ENCODE assay signal across 8 cellular contexts in the genomic region with DNA sequence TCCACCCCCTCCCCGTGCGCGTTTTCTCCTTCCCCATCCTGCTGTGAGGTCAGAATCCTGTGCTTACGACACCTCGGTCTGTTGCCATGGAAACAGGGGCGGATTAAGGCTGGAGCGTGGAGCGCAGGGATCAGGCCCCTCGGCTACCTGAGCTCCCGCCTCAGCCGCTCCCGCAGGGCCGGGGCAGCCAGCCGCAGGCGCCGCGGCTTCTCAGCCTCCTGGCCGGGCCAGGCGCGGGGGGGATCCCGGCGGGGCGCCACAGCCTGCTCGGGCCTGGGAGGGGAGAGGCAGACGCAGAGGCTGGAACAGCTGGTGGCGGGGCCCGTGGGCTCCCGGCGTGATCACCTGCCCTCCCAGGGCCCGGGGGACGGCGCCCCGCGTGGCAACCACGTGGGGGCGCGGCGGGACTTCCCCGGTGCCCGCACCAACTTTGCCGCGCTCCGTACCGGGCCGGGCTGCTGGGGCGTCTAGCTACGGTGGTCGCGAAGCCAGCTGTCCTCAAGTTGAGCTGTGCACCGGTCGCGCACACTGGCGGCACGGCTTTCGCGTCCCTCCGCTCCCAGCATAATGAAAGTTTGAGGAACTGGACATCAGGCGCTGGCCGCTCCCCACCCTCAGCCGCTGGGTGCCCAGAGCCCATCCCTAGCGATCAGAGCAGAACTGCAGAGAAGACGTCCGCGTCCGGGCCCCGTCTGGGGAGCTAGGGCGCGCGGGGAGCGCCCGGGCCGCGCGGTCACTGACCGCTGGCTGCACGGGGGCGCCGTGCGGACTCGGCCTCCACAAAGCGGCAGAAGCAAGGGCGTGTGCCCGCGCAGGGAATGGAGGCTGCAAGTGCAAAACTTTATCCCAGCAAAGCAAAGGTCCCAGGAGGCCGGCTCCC. TPM values are rescaled to one million over a fixed set of nuclear protein-coding genes. Genes with fewer than 3 reads are reported as not detected.
A peak's percentile ranks its signal among the peaks of the same experiment; 100 is the strongest.
DNase-seq lines count a peak whose midpoint lies in the region; FAIRE-seq and TF ChIP-seq lines count a peak whose summit lies in the region.

No MANE protein-coding gene starts in this region.

- H3K4me1 ChIP-seq in duodenal mucosa (ENCODE audit: control insufficient read depth in 1 of 2, insufficient read depth in 2 of 2, low read length in 2 of 2) (peaks cover 13 to 16% of the 10 kb centered on the region in 2 donors), mesodermal cell (ENCODE audit: control insufficient read depth, insufficient read depth, low read length, poor library complexity, severe bottlenecking) (no peaks in the 10 kb centered on the region), tibial nerve (peaks cover 0 to 50% (median 30%) of the 10 kb centered on the region in 4 donors)

- H3K4me3 ChIP-seq in AG04450 (ENCODE audit: low read depth, low read length) (peak overlapping the region; percentile 13; the same call in 1 of the 2 replicates), HL-60 (replicated peaks; ENCODE audit: insufficient read depth, low read length) (peak overlapping the region; percentile 14), duodenal mucosa (ENCODE audit: low read depth in 1 of 2, low read length in 2 of 2) (peak overlapping the region; percentile 50 to 53), mesodermal cell (ENCODE audit: extremely low read depth, insufficient read depth, low read length, poor library complexity, severe bottlenecking) (peak overlapping the region; percentile 42), tibial nerve (peak overlapping the region; percentile 42 to 68 (median 50))

- CTCF ChIA-PET in AG04450 (lab: Charles Lee): interaction anchor here (1.0 to 3.4 kb wide), 4 partner anchors 114 to 141 kb away, joined by 3 to 69 read pairs (median 5); no protein-coding TSS in a partner anchor

- POLR2A ChIA-PET in AG04450 (lab: Yijun Ruan, JAX): no interaction called here

- H3K9me3 ChIP-seq in AG04450 (ENCODE audit: control insufficient read depth, insufficient read depth, low read length) (no peaks in the 10 kb centered on the region; the same call in 1 of the 2 replicates), duodenal mucosa (ENCODE audit: control insufficient read depth in 1 of 2, low read length in 2 of 2) (no peaks in the 10 kb centered on the region), mesodermal cell (ENCODE audit: control insufficient read depth, low read length) (no peaks in the 10 kb centered on the region), tibial nerve (no peaks in the 10 kb centered on the region)

- DNase-seq in AG04450 (ENCODE audit: low read depth, low spot score) (no peak), HL-60 (ENCODE audit: low read depth in 1 of 2, low spot score in 1 of 2) (peak; percentile 62 to 72), T1000 (lab: John Stamatoyannopoulos, UW) (peak; percentile 66), tibial nerve (ENCODE audit: low spot score in 2 of 2) (peak; percentile 69 to 83), GM12892 (ENCODE audit: insufficient read length) (no peak)
- no peak for DNase-seq in NK-92 treated with Interleukin-12 subunit alpha and Interleukin-12 subunit beta, amount 100 ng/mL, for 24 hours (lab: John Stamatoyannopoulos, UW)

- no peak overlapping the region for H3K9ac ChIP-seq in duodenal mucosa (ENCODE audit: low read depth in 1 of 2, low read length in 2 of 2)

- no peak for TF ChIP-seq CTCF in AG04450 (IDR thresholded peaks at IDR 0.05; ENCODE audit: low read depth, low read length)
- TF ChIP-seq CTCF in HL-60 (IDR thresholded peaks at IDR 0.05; ENCODE audit: insufficient read depth, low read length): no peak
- no peak for TF ChIP-seq CTCF in tibial nerve (IDR thresholded peaks at IDR 0.05)

- H3K27ac ChIP-seq in AG04450 (ENCODE audit: low read depth, low read length): no peak overlapping the region
- no peak overlapping the region for H3K27ac ChIP-seq in HL-60 (replicated peaks)
- no peak overlapping the region for H3K27ac ChIP-seq in duodenal mucosa (ENCODE audit: low read depth, low read length)
- H3K27ac ChIP-seq in mesodermal cell (ENCODE audit: low read depth, low read length, severe bottlenecking): no peak overlapping the region
- no peak overlapping the region for H3K27ac ChIP-seq in tibial nerve

- H3K27me3 ChIP-seq in AG04450 (ENCODE audit: control insufficient read depth, insufficient read depth, low read length) (peaks cover 60% of the 10 kb centered on the region), HL-60 (ENCODE audit: insufficient read depth, poor library complexity, severe bottlenecking) (peaks cover 8% of the 10 kb centered on the region), duodenal mucosa (ENCODE audit: control insufficient read depth in 1 of 2, insufficient read depth in 2 of 2, low read length in 2 of 2) (peaks cover 51 to 70% of the 10 kb centered on the region in 2 donors), tibial nerve (peaks cover 0 to 57% of the 10 kb centered on the region in 2 donors)

- 2% methylated on average over 59 to 74 of the region's 85 CpGs for WGBS in mesodermal cell (ENCODE audit: insufficient coverage in 2 of 2), 2 experiments
- 1 to 3% methylated on average over 51 to 74 of the region's 85 CpGs for WGBS in tibial nerve, 2 donors

- no peaks in the 10 kb centered on the region for H3K36me3 ChIP-seq in duodenal mucosa (ENCODE audit: control insufficient read depth in 1 of 2, insufficient read depth in 2 of 2, low read length in 2 of 2)
- H3K36me3 ChIP-seq in mesodermal cell (ENCODE audit: control insufficient read depth, insufficient read depth, low read length): no peaks in the 10 kb centered on the region
- no peaks in the 10 kb centered on the region for H3K36me3 ChIP-seq in tibial nerve

- no peak for FAIRE-seq in GM12892 (lab: Jason Lieb, UNC)

- TF ChIP-seq POLR2A in tibial nerve (IDR thresholded peaks at IDR 0.05) (no peak), GM12892 (IDR thresholded peaks at IDR 0.05; ENCODE audit: low read depth, low read length) (no peak)

- no peak for TF ChIP-seq EP300 in tibial nerve (IDR thresholded peaks at IDR 0.05)

RNA-seq across cellular contexts. Expression of a gene that starts 1.2 kb away (rescaled TPM):
- polyA plus RNA-seq in AG04450 (2011; rRNA removed): 0.02 and 0.04 TPM in 2 replicates
- not detected in 2 replicates for polyA minus RNA-seq in AG04450 (2011; rRNA and poly(A)+ RNA removed)
- 0.52 TPM for polyA plus RNA-seq in mesodermal cell (2013, experiment 1 of 2)
- 0.56 TPM for polyA plus RNA-seq in mesodermal cell (2013, experiment 2 of 2)
- 10 to 100 TPM in 1 of 4 donors, 1 to 10 TPM in 3; 7.3 to 12.6 (median 7.8) TPM for total RNA-seq in tibial nerve
- not detected for polyA plus RNA-seq in GM12892 (2012; ENCODE audit: missing spikeins)

RNA-seq across cellular contexts. Expression of a gene that starts 6.0 kb away (rescaled TPM):
- 25.3 and 29.9 TPM in 2 replicates for polyA plus RNA-seq in AG04450 (2011; rRNA removed)
- 27.5 and 45.4 TPM in 2 replicates for polyA minus RNA-seq in AG04450 (2011; rRNA and poly(A)+ RNA removed)
- 23.9 TPM for polyA plus RNA-seq in mesodermal cell (2013, experiment 1 of 2)
- polyA plus RNA-seq in mesodermal cell (2013, experiment 2 of 2): 26.9 TPM
- 100 to 1,000 TPM in 1 of 4 donors, 10 to 100 TPM in 3; 56.3 to 137 (median 63.9) TPM for total RNA-seq in tibial nerve
- polyA plus RNA-seq in GM12892 (2012; ENCODE audit: missing spikeins): 16.9 TPM

RNA-seq across cellular contexts. Expression of a gene that starts 17.9 kb away (rescaled TPM):
- polyA plus RNA-seq in AG04450 (2011; rRNA removed): 38.0 and 45.0 TPM in 2 replicates
- polyA minus RNA-seq in AG04450 (2011; rRNA and poly(A)+ RNA removed): 16.8 and 18.1 TPM in 2 replicates
- polyA plus RNA-seq in mesodermal cell (2013, experiment 1 of 2): 25.9 TPM
- 25.3 TPM for polyA plus RNA-seq in mesodermal cell (2013, experiment 2 of 2)
- 10 to 100 TPM; 18.6 to 37.3 (median 35.0) TPM for total RNA-seq in tibial nerve
- 19.0 TPM for polyA plus RNA-seq in GM12892 (2012; ENCODE audit: missing spikeins)

RNA-seq across cellular contexts. Expression of a gene that starts 31.0 kb away (rescaled TPM):
- 12.7 and 14.4 TPM in 2 replicates for polyA plus RNA-seq in AG04450 (2011; rRNA removed)
- 13.7 and 15.8 TPM in 2 replicates for polyA minus RNA-seq in AG04450 (2011; rRNA and poly(A)+ RNA removed)
- polyA plus RNA-seq in mesodermal cell (2013, experiment 1 of 2): 1.3 TPM
- 2.1 TPM for polyA plus RNA-seq in mesodermal cell (2013, experiment 2 of 2)
- 10 to 100 TPM; 27.6 to 64.7 (median 50.0) TPM for total RNA-seq in tibial nerve
- polyA plus RNA-seq in GM12892 (2012; ENCODE audit: missing spikeins): 8.3 TPM

Comparison
In these comparisons a context has a peak if more than half of its experiments do, and no peak if none do; other contexts are left out.
1. DNase-seq: peak in HL-60 (2 of 2), T1000 (single experiment) and tibial nerve (2 of 2); none in AG04450 (single experiment), NK-92 treated with Interleukin-12 subunit alpha and Interleukin-12 subunit beta, amount 100 ng/mL, for 24 hours (single experiment) and GM12892 (single experiment).
2. Peak in every context shown above with its lines, with median percentiles within 50 percentile points of each other: H3K4me3 ChIP-seq.